In genomic region chr1:1942753-1943656, GRCh38 we compare ENCODE assay signal across 1 cellular context.
TF ChIP-seq lines count a peak whose summit lies in the region.

No MANE protein-coding gene starts in this region.

TF ChIP-seq in HepG2, 621 proteins besides CTCF, POLR2A, EP300 and RAD21 (continued from another document and continues in another):
- TF ChIP-seq UBTF (CRISPR knock-in tag; IDR thresholded peaks at IDR 0.05) = peak; percentile 74
- TF ChIP-seq MTA3 (CRISPR knock-in tag; IDR thresholded peaks at IDR 0.05) = no peak
- no peak for TF ChIP-seq ZNF550 (CRISPR knock-in tag; IDR thresholded peaks at IDR 0.05; ENCODE audit: borderline replicate concordance)
- peak; percentile 95 for TF ChIP-seq BRD4 (CRISPR knock-in tag; IDR thresholded peaks at IDR 0.05)
- TF ChIP-seq THAP8 (CRISPR knock-in tag; IDR thresholded peaks at IDR 0.05; ENCODE audit: borderline replicate concordance) = no peak
- TF ChIP-seq PRDM4 (CRISPR knock-in tag; IDR thresholded peaks at IDR 0.05; ENCODE audit: borderline replicate concordance) = no peak
- peak; percentile 70; the same call in 1 of the 2 replicates for TF ChIP-seq TFAP4 (IDR thresholded peaks at IDR 0.05; ENCODE audit: borderline replicate concordance, low read depth)
- no peak for TF ChIP-seq SRSF9 (IDR thresholded peaks at IDR 0.05; ENCODE audit: borderline replicate concordance, insufficient read depth, low read depth, low read length, poor library complexity, severe bottlenecking)
- peak; percentile 26; the same call in 1 of the 2 replicates for TF ChIP-seq STAG1 (CRISPR knock-in tag; IDR thresholded peaks at IDR 0.05)
- no peak for TF ChIP-seq CREB3 (CRISPR knock-in tag; IDR thresholded peaks at IDR 0.05)
- no peak; the same call in 1 of the 2 replicates for TF ChIP-seq ZNF512B (CRISPR knock-in tag; IDR thresholded peaks at IDR 0.05; ENCODE audit: borderline replicate concordance)
- no peak for TF ChIP-seq ZNF335 (CRISPR knock-in tag; IDR thresholded peaks at IDR 0.05)
- no peak for TF ChIP-seq FOSL1 (CRISPR knock-in tag; IDR thresholded peaks at IDR 0.05; ENCODE audit: borderline replicate concordance)
- no peak for TF ChIP-seq ZNF83 (CRISPR knock-in tag; IDR thresholded peaks at IDR 0.05; ENCODE audit: borderline replicate concordance)
- TF ChIP-seq SRY (CRISPR knock-in tag; IDR thresholded peaks at IDR 0.05) = no peak; the same call in 1 of the 2 replicates
- TF ChIP-seq HNRNPL (IDR thresholded peaks at IDR 0.05; ENCODE audit: low read depth, low read length) = peak; percentile 96
- TF ChIP-seq FOXA3 (CRISPR knock-in tag; IDR thresholded peaks at IDR 0.05) = peak; percentile 47
- TF ChIP-seq ZBTB10 (CRISPR knock-in tag; IDR thresholded peaks at IDR 0.05; ENCODE audit: borderline replicate concordance) = peak; percentile 73; the same call in 1 of the 2 replicates
- peak; percentile 50; the same call in 1 of the 2 replicates for TF ChIP-seq ZNF263 (CRISPR knock-in tag; IDR thresholded peaks at IDR 0.05)
- TF ChIP-seq TCF7 (IDR thresholded peaks at IDR 0.05; ENCODE audit: low read depth) = no peak
- no peak for TF ChIP-seq AGO1 (IDR thresholded peaks at IDR 0.05; ENCODE audit: low read depth, low read length, poor library complexity, severe bottlenecking)
- TF ChIP-seq THRA (CRISPR knock-in tag; IDR thresholded peaks at IDR 0.05; ENCODE audit: borderline replicate concordance) = peak; percentile 75; the same call in 1 of the 2 replicates
- TF ChIP-seq DNMT3B (CRISPR knock-in tag; conservative IDR thresholded peaks at IDR 0.05) = no peak
- TF ChIP-seq NBN (conservative IDR thresholded peaks at IDR 0.05) = no peak
- peak; percentile 92 for TF ChIP-seq HIC2 (CRISPR knock-in tag; IDR thresholded peaks at IDR 0.05; ENCODE audit: low read depth)
- TF ChIP-seq TOPORS (CRISPR knock-in tag; IDR thresholded peaks at IDR 0.05) = no peak
- no peak for TF ChIP-seq SMAD9 (CRISPR knock-in tag; IDR thresholded peaks at IDR 0.05)
- TF ChIP-seq MEIS2 (CRISPR knock-in tag; IDR thresholded peaks at IDR 0.05) = no peak
- TF ChIP-seq ZNF773 (CRISPR knock-in tag; IDR thresholded peaks at IDR 0.05; ENCODE audit: borderline replicate concordance) = no peak; the same call in 1 of the 2 replicates
- no peak; the same call in 1 of the 2 replicates for TF ChIP-seq ZSCAN5A (CRISPR knock-in tag; IDR thresholded peaks at IDR 0.05; ENCODE audit: borderline replicate concordance)
- TF ChIP-seq ZFY (CRISPR knock-in tag; IDR thresholded peaks at IDR 0.05) = peak; percentile 85
- peak; percentile 82 for TF ChIP-seq ZNF574 (CRISPR knock-in tag; IDR thresholded peaks at IDR 0.05)
- TF ChIP-seq ZNF614 (CRISPR knock-in tag; IDR thresholded peaks at IDR 0.05; ENCODE audit: borderline replicate concordance) = peak; percentile 76; the same call in 1 of the 2 replicates
- TF ChIP-seq REPIN1 (CRISPR knock-in tag; IDR thresholded peaks at IDR 0.05; ENCODE audit: borderline replicate concordance, low read depth) = no peak
- TF ChIP-seq CHD2 (IDR thresholded peaks at IDR 0.05; ENCODE audit: low read depth, low read length) = no peak
